In the genomic region with DNA sequence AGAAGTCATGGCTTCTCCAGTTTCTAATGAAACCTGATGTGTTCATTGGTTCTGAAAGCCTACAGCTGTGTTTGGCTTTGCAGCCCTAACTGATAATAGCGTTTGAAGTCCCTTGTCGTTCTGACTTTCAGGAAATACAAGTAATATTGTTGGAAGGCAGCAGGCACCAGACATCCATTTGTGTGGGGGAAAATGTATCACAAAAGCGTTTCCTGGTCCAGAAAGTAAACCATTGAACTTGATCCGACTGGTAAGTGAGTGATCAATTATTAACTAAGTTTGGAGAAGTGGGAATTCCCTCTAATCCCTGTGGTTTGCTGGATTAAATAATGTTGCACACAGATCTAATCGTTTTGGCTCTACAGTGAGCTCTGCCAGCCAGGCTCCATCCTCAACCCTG, we compare ENCODE assay signal across 14 cellular contexts.
"Had no signal": no experiment of that assay in that cellular context is flagged by ENCODE, and none has a peak within 500 bp of the region (broad histone marks: within the 10 kb centered on the region; RNA-seq: fewer than 3 reads in every experiment).

No MANE protein-coding gene starts in this region.

- H3K27ac ChIP-seq: cardiac muscle cell, lower lobe of right lung, neutrophil, upper lobe of left lung had no signal

- H3K4me1 ChIP-seq: lower lobe of right lung had no signal

- ATAC-seq: lower lobe of right lung; right cardiac atrium; stimulated activated memory B cell treated with anti-CD40 and anti-IgM and Interleukin-4, amounts not matched to agents 10 μg/mL and 1 μg/mL and 100 μg/mL, for 72 hours; T-helper 17 cell had no signal

- H3K36me3 ChIP-seq: cardiac muscle cell, lower lobe of right lung, neutrophil, upper lobe of left lung had no signal

- H3K9me3 ChIP-seq: lower lobe of right lung, neutrophil, upper lobe of left lung had no signal

- H3K4me3 ChIP-seq: cardiac muscle cell, lower lobe of right lung, upper lobe of left lung had no signal

- DNase-seq: activated B cell treated with CpG ODN at 0.5 μM for 24 hours; activated CD4-positive, alpha-beta T cell treated with anti-CD3 and anti-CD28 coated beads, Interleukin-2, amount 10 ng/mL, durations not matched to agents 24 days and 14 days; activated naive CD4-positive, alpha-beta T cell treated with anti-CD3 and anti-CD28 coated beads for 36 hours; hippocampal formation; lower lobe of right lung; naive B cell; posterior cingulate gyrus; right cardiac atrium; stimulated activated CD4-positive, alpha-beta T cell treated with anti-CD3 and anti-CD28 coated beads, Interleukin-1b, Interleukin-23, amount 100 ng/mL, for 48 hours; T-helper 17 cell; upper lobe of left lung had no signal

- H3K27me3 ChIP-seq: cardiac muscle cell, neutrophil, upper lobe of left lung had no signal
